Comparison of ENCODE assay signal across 21 cellular contexts in the genomic region with DNA sequence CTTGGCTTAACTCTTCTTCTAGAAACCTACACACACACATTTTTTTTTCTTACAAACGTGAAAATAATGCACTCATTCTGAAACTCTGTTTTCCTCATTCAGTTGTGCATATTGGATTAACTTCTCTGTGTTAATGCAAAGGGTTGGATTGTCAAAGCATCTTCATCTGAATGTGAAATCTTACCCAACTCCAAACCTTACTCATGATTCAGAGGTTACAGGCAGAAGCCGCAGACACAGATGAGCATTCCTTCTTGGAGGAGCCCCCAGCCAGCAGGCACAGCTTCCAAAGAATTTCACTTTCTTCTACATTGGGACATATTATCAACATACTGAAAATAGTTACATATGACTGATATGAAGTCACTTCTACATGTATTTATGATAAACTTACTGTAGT. TPM values are rescaled to one million over a fixed set of nuclear protein-coding genes. Genes with fewer than 3 reads are reported as not detected.
DNase-seq lines count a peak whose midpoint lies in the region; ATAC-seq and TF ChIP-seq lines count a peak whose summit lies in the region.
"Had no signal": no experiment of that assay in that cellular context is flagged by ENCODE, and none has a peak within 500 bp of the region (broad histone marks: within the 10 kb centered on the region; RNA-seq: fewer than 3 reads in every experiment).

No MANE protein-coding gene starts in this region.

- no peak for TF ChIP-seq POLR2A in HCT116 (IDR thresholded peaks at IDR 0.05; ENCODE audit: borderline replicate concordance, extremely low read depth, insufficient read depth, insufficient read length)

- CTCF ChIA-PET in HCT116 (lab: Charles Lee) (no interaction called here), OCI-LY7 (lab: Charles Lee; ENCODE audit: unreplicated experiment) (no interaction called here)

- no peaks in the 10 kb centered on the region; a peak in 1 of 4 replicates for H3K36me3 ChIP-seq in HCT116 (ENCODE audit: control insufficient read depth in 1 of 2, insufficient read depth in 2 of 2, low read length in 2 of 2)
- no peaks in the 10 kb centered on the region for H3K36me3 ChIP-seq in OCI-LY7 (ENCODE audit: insufficient read depth, low read length)
- H3K36me3 ChIP-seq: left ventricle myocardium inferior, right lobe of liver, uterus had no signal

- ATAC-seq in HCT116 (no peak), GM19324 (IDR thresholded peaks at IDR 0.05; ENCODE audit: low FRiP score, unreplicated experiment) (no peak)
- ATAC-seq: activated CD8-positive, alpha-beta memory T cell treated with anti-CD3 and anti-CD28 coated beads, Interleukin-2, amount 10 ng/mL, durations not matched to agents 7 days and 5 days; right lobe of liver had no signal

- DNase-seq in AG10803 (ENCODE audit: low read depth) (peak; percentile 60), HCT116 (ENCODE audit: low read depth, low spot score) (no peak), dedifferentiated amniotic fluid mesenchymal stem cell (ENCODE audit: extremely low spot score) (peak; percentile 20), non-pigmented ciliary epithelial cell (ENCODE audit: low read depth) (peak; percentile 28), GM19238 (ENCODE audit: insufficient read length, low spot score) (no peak), OCI-LY7 (ENCODE audit: low spot score) (no peak)
- no peak for DNase-seq in activated naive CD4-positive, alpha-beta T cell treated with Interleukin-2 at 50 U/mL for 16 hours
- DNase-seq: activated CD4-positive, alpha-beta T cell treated with anti-CD3 and anti-CD28 coated beads for 1 hour; activated CD8-positive, alpha-beta memory T cell treated with anti-CD3 and anti-CD28 coated beads, Interleukin-2, amount 10 ng/mL, durations not matched to agents 7 days and 5 days; activated effector memory CD4-positive, alpha-beta T cell treated with Interleukin-2 at 50 U/mL for 16 hours; anterior cingulate cortex; Caco-2; left ventricle myocardium inferior; NCI-H1417 treated with DMSO at 0.1 percent for 48 hours; NCI-H2171 treated with DMSO at 0.1 percent for 48 hours; nucleus accumbens; right lobe of liver; stimulated activated CD4-positive, alpha-beta T cell treated with anti-CD3 and anti-CD28 coated beads, Interleukin-2, amount 100 ng/mL, for 24 hours; T1000; uterus had no signal

- no peak for TF ChIP-seq RAD21 in HCT116 (IDR thresholded peaks at IDR 0.05; ENCODE audit: low read depth)

- H3K4me3 ChIP-seq in AG10803 (ENCODE audit: low read length) (no peak overlapping the region), HCT116 (replicated peaks in 1 of 2; ENCODE audit: low read depth in 1 of 2, low read length in 2 of 2) (no peak overlapping the region), OCI-LY7 (ENCODE audit: low read depth, low read length, poor library complexity, severe bottlenecking) (no peak overlapping the region)
- H3K4me3 ChIP-seq: left ventricle myocardium inferior, right lobe of liver, uterus had no signal

- no TSS peak for BruUV-seq in HCT116 (replicated peaks; lab: Mats Ljungman, UMichigan)
- BruUV-seq in OCI-LY7 (replicated peaks; lab: Mats Ljungman, UMichigan), result no TSS peak

- H3K9ac ChIP-seq in HCT116 (ENCODE audit: low read length), result no peak overlapping the region

- H3K9me3 ChIP-seq in HCT116 (ENCODE audit: control insufficient read depth in 1 of 2, insufficient read depth in 1 of 2, low read depth in 1 of 2, low read length in 2 of 2) (no peaks in the 10 kb centered on the region), OCI-LY7 (ENCODE audit: low read length) (no peaks in the 10 kb centered on the region)
- H3K9me3 ChIP-seq: Caco-2, left ventricle myocardium inferior, right lobe of liver, uterus had no signal

- H3K27ac ChIP-seq in HCT116 (ENCODE audit: low read depth, low read length) (no peak overlapping the region), OCI-LY7 (ENCODE audit: low read depth, low read length, poor library complexity, severe bottlenecking) (no peak overlapping the region)
- H3K27ac ChIP-seq: left ventricle myocardium inferior, right lobe of liver, uterus had no signal

- 0 out of 2 replicates have a peak overlapping the region, but pooled peaks have one; percentile 12 for H3K4me2 ChIP-seq in HCT116 (ENCODE audit: low read length)
- H3K4me2 ChIP-seq in OCI-LY7 (ENCODE audit: low read length), result no peak overlapping the region

- H4K20me1 ChIP-seq in HCT116 (ENCODE audit: insufficient read depth) (no peaks in the 10 kb centered on the region), OCI-LY7 (ENCODE audit: insufficient read depth, low read length) (no peaks in the 10 kb centered on the region)

- RAD21 ChIA-PET in HCT116 (lab: Charles Lee; ENCODE audit: low non-redundant PET in 1 of 2, low total read pairs in 2 of 2, uncharacterized antibody in 2 of 2, unreplicated experiment in 2 of 2), result no interaction called here

- intact Hi-C loops in HCT116 (cut with micrococcal nuclease), result no loop called here
- intact Hi-C loops in OCI-LY7 (cut with micrococcal nuclease; ENCODE audit: unreplicated experiment), result no loop called here

- peaks cover 85% of the 10 kb centered on the region for H3K79me2 ChIP-seq in HCT116 (ENCODE audit: insufficient read depth, low read length)
- no peaks in the 10 kb centered on the region for H3K79me2 ChIP-seq in OCI-LY7 (ENCODE audit: insufficient read depth, low read depth, low read length)

- POLR2A ChIA-PET in HCT116 (lab: Charles Lee), result no interaction called here
- POLR2A ChIA-PET in OCI-LY7 (lab: Charles Lee), result interaction anchor here (0.6 to 1.0 kb wide), 2 partner anchors 9 to 52 kb away, joined by 4 read pairs; no protein-coding TSS in a partner anchor

- H2AFZ ChIP-seq in HCT116 (ENCODE audit: low read depth, low read length, poor library complexity, severe bottlenecking) (no peak overlapping the region), OCI-LY7 (ENCODE audit: low read length) (no peak overlapping the region)

- H3K27me3 ChIP-seq in HCT116 (ENCODE audit: insufficient read depth, low read length), result no peaks in the 10 kb centered on the region
- H3K27me3 ChIP-seq: right lobe of liver, uterus had no signal

- TF ChIP-seq CTCF in AG10803 (conservative IDR thresholded peaks at IDR 0.05; ENCODE audit: low read length) (no peak), HCT116 (IDR thresholded peaks at IDR 0.05 in 2 of 3, conservative IDR thresholded peaks at IDR 0.05 in 1 of 3; ENCODE audit: borderline replicate concordance in 1 of 3, insufficient read depth in 1 of 3, low read depth in 2 of 3, low read length in 2 of 3) (no peak), OCI-LY7 (conservative IDR thresholded peaks at IDR 0.05; ENCODE audit: low read length) (no peak)

- H3K9me2 ChIP-seq in HCT116 (ENCODE audit: insufficient read depth) (no peaks in the 10 kb centered on the region), OCI-LY7 (ENCODE audit: insufficient read depth, low read length) (no peaks in the 10 kb centered on the region)

- H3K4me1 ChIP-seq in HCT116 (ENCODE audit: control insufficient read depth in 1 of 2, insufficient read depth in 2 of 2, low read length in 2 of 2), result peaks cover 23 to 30% of the 10 kb centered on the region in 2 experiments
- no peaks in the 10 kb centered on the region for H3K4me1 ChIP-seq in OCI-LY7 (ENCODE audit: insufficient read depth, low read length, poor library complexity, severe bottlenecking)
- H3K4me1 ChIP-seq: left ventricle myocardium inferior, uterus had no signal

TF ChIP-seq in HCT116, 20 proteins besides CTCF, POLR2A, EP300 and RAD21:
- TF ChIP-seq, protein P1, sequence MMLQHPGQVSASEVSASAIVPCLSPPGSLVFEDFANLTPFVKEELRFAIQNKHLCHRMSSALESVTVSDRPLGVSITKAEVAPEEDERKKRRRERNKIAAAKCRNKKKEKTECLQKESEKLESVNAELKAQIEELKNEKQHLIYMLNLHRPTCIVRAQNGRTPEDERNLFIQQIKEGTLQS (IDR thresholded peaks at IDR 0.05), result no peak
- TF ChIP-seq CEBPB (IDR thresholded peaks at IDR 0.05; ENCODE audit: low read depth) (no peak), ZNF274 (IDR thresholded peaks at IDR 0.05; ENCODE audit: low read depth, low read length) (no peak), EZH2 (IDR thresholded peaks at IDR 0.05) (no peak), FOSL1 (IDR thresholded peaks at IDR 0.05; ENCODE audit: low read depth) (no peak), YY1 (IDR thresholded peaks at IDR 0.05; ENCODE audit: extremely low read depth, insufficient replicate concordance, low read depth, low read length) (no peak), POLR2AphosphoS5 (IDR thresholded peaks at IDR 0.05; ENCODE audit: low read depth, low read length) (no peak)
- TF ChIP-seq, protein P2, sequence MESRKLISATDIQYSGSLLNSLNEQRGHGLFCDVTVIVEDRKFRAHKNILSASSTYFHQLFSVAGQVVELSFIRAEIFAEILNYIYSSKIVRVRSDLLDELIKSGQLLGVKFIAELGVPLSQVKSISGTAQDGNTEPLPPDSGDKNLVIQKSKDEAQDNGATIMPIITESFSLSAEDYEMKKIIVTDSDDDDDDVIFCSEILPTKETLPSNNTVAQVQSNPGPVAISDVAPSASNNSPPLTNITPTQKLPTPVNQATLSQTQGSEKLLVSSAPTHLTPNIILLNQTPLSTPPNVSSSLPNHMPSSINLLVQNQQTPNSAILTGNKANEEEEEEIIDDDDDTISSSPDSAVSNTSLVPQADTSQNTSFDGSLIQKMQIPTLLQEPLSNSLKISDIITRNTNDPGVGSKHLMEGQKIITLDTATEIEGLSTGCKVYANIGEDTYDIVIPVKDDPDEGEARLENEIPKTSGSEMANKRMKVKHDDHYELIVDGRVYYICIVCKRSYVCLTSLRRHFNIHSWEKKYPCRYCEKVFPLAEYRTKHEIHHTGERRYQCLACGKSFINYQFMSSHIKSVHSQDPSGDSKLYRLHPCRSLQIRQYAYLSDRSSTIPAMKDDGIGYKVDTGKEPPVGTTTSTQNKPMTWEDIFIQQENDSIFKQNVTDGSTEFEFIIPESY (IDR thresholded peaks at IDR 0.05; ENCODE audit: extremely low read depth, insufficient replicate concordance, low read length), result no peak

RNA-seq across cellular contexts. Expression of a gene that starts 15.7 kb away (rescaled TPM):
- total RNA-seq in HCT116 (2021; ENCODE audit: unreplicated experiment) (48.8 TPM), OCI-LY7 (2022) (0.74 and 0.95 TPM in 2 replicates)
- polyA plus RNA-seq in HCT116 (2012), result 29.0 and 30.8 TPM in 2 replicates
- 2.3 and 4.0 TPM in 2 replicates for total RNA-seq in OCI-LY7 (2014; rRNA removed; shearing (Covaris generic))

RNA-seq across cellular contexts. Expression of a gene that starts 33.0 kb away (rescaled TPM):
- total RNA-seq in HCT116 (2021; ENCODE audit: unreplicated experiment) (22.7 TPM), OCI-LY7 (2022) (33.8 and 34.9 TPM in 2 replicates)
- polyA plus RNA-seq in HCT116 (2012), result 18.2 and 19.9 TPM in 2 replicates
- 40.8 and 44.9 TPM in 2 replicates for total RNA-seq in OCI-LY7 (2014; rRNA removed; shearing (Covaris generic))

Comparison
In these comparisons a context has a peak if more than half of its experiments do, and no peak if none do; other contexts are left out.
1. DNase-seq: peak in AG10803 (single experiment), dedifferentiated amniotic fluid mesenchymal stem cell (single experiment) and non-pigmented ciliary epithelial cell (single experiment); none in HCT116 (single experiment), GM19238 (single experiment), OCI-LY7 (single experiment) and activated naive CD4-positive, alpha-beta T cell treated with Interleukin-2 at 50 U/mL for 16 hours (single experiment).